In the genomic region with DNA sequence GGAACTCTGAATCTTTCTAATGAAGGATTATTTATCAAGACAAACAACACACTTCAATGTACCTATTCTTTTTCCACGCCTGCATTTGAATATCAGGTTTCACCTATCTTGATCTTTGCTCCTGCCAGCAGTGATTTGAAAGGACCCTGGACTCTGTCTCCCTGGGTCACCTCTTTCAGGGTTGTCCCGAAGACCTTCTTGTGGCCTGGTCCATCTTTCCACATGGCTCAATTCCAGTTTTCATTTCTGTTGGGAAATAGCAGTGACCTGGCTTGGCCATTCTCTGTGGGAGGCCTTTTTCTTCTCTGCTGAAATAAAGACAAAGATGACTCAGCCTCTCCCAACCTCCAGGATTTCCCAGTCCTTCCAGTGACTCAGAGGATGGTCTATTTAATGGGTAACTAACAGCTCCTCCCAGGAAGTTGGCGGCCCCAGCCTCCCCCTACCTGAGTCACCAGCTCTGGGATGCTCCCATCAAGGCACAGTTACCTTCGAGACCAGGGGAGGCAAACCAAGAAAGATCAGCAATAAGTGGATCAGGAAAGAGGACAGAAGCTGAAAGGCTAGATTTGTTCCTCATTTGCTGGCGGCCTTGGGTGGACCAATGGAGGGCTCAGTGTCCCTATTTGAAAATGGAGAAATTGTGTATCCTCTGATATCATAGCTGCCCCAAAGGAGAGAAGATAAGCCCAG, we compare ENCODE assay signal across 1 cellular context.
TF ChIP-seq lines count a peak whose summit lies in the region.

No MANE protein-coding gene starts in this region.

TF ChIP-seq in A549, 52 proteins besides CTCF, POLR2A, EP300 and RAD21 (continued from another document):
- TF ChIP-seq, protein P1, sequence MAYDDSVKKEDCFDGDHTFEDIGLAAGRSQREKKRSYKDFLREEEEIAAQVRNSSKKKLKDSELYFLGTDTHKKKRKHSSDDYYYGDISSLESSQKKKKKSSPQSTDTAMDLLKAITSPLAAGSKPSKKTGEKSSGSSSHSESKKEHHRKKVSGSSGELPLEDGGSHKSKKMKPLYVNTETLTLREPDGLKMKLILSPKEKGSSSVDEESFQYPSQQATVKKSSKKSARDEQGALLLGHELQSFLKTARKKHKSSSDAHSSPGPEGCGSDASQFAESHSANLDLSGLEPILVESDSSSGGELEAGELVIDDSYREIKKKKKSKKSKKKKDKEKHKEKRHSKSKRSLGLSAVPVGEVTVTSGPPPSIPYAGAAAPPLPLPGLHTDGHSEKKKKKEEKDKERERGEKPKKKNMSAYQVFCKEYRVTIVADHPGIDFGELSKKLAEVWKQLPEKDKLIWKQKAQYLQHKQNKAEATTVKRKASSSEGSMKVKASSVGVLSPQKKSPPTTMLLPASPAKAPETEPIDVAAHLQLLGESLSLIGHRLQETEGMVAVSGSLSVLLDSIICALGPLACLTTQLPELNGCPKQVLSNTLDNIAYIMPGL (CRISPR knock-in tag; IDR thresholded peaks at IDR 0.05; ENCODE audit: borderline replicate concordance), result no peak
- TF ChIP-seq CBX2 (IDR thresholded peaks at IDR 0.05; ENCODE audit: borderline replicate concordance, low read depth) (no peak), NR3C1 (IDR thresholded peaks at IDR 0.05) (no peak), EHMT2 (IDR thresholded peaks at IDR 0.05; ENCODE audit: low read depth) (no peak; the same call in 1 of the 2 replicates), FOSL2 (IDR thresholded peaks at IDR 0.05) (peak; percentile 100), FOSL2 (CRISPR knock-in tag; IDR thresholded peaks at IDR 0.05) (peak; percentile 100), CBX8 (IDR thresholded peaks at IDR 0.05) (no peak), HOXB13 (CRISPR knock-in tag; IDR thresholded peaks at IDR 0.05; ENCODE audit: low read depth) (peak; percentile 59; the same call in 1 of the 2 replicates), SMC3 (IDR thresholded peaks at IDR 0.05) (peak; percentile 66), SREBF2 (IDR thresholded peaks at IDR 0.05) (no peak), ZSCAN20 (CRISPR knock-in tag; IDR thresholded peaks at IDR 0.05) (no peak), JUN (IDR thresholded peaks at IDR 0.05) (peak; percentile 99), EHF (CRISPR knock-in tag; IDR thresholded peaks at IDR 0.05) (no peak; the same call in none of the 2 replicates), HDAC2 (IDR thresholded peaks at IDR 0.05) (no peak), TP53 (CRISPR knock-in tag; IDR thresholded peaks at IDR 0.05) (no peak), ESRRA (IDR thresholded peaks at IDR 0.05; ENCODE audit: borderline replicate concordance, low read length) (peak; percentile 91; the same call in 1 of the 2 replicates), JUNB (IDR thresholded peaks at IDR 0.05) (peak; percentile 100), FOXS1 (CRISPR knock-in tag; IDR thresholded peaks at IDR 0.05) (peak; percentile 80), KDM5A (IDR thresholded peaks at IDR 0.05) (no peak), POLR2AphosphoS2 (conservative IDR thresholded peaks at IDR 0.05; ENCODE audit: low read length) (no peak), ZFP36 (IDR thresholded peaks at IDR 0.05; ENCODE audit: borderline replicate concordance, partially characterized antibody) (peak; percentile 39), NFE2L2 (conservative IDR thresholded peaks at IDR 0.05; ENCODE audit: low read length) (peak; percentile 71), TFCP2L1 (CRISPR knock-in tag; IDR thresholded peaks at IDR 0.05) (no peak; the same call in 1 of the 2 replicates), PHF8 (IDR thresholded peaks at IDR 0.05; ENCODE audit: borderline replicate concordance, low read depth) (no peak), KDM1A (IDR thresholded peaks at IDR 0.05; ENCODE audit: low read depth) (0 out of 2 replicates have a peak, but pooled peaks have one; percentile 18), HOXB5 (CRISPR knock-in tag; IDR thresholded peaks at IDR 0.05) (no peak; the same call in none of the 2 replicates)
- TF ChIP-seq, protein P2, sequence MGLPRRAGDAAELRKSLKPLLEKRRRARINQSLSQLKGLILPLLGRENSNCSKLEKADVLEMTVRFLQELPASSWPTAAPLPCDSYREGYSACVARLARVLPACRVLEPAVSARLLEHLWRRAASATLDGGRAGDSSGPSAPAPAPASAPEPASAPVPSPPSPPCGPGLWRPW (IDR thresholded peaks at IDR 0.05), result peak; percentile 90
- TF ChIP-seq, protein P3, sequence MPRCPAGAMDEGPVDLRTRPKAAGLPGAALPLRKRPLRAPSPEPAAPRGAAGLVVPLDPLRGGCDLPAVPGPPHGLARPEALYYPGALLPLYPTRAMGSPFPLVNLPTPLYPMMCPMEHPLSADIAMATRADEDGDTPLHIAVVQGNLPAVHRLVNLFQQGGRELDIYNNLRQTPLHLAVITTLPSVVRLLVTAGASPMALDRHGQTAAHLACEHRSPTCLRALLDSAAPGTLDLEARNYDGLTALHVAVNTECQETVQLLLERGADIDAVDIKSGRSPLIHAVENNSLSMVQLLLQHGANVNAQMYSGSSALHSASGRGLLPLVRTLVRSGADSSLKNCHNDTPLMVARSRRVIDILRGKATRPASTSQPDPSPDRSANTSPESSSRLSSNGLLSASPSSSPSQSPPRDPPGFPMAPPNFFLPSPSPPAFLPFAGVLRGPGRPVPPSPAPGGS (IDR thresholded peaks at IDR 0.05), result peak; percentile 95; the same call in 2 of the 3 replicates
- TF ChIP-seq, protein P4, sequence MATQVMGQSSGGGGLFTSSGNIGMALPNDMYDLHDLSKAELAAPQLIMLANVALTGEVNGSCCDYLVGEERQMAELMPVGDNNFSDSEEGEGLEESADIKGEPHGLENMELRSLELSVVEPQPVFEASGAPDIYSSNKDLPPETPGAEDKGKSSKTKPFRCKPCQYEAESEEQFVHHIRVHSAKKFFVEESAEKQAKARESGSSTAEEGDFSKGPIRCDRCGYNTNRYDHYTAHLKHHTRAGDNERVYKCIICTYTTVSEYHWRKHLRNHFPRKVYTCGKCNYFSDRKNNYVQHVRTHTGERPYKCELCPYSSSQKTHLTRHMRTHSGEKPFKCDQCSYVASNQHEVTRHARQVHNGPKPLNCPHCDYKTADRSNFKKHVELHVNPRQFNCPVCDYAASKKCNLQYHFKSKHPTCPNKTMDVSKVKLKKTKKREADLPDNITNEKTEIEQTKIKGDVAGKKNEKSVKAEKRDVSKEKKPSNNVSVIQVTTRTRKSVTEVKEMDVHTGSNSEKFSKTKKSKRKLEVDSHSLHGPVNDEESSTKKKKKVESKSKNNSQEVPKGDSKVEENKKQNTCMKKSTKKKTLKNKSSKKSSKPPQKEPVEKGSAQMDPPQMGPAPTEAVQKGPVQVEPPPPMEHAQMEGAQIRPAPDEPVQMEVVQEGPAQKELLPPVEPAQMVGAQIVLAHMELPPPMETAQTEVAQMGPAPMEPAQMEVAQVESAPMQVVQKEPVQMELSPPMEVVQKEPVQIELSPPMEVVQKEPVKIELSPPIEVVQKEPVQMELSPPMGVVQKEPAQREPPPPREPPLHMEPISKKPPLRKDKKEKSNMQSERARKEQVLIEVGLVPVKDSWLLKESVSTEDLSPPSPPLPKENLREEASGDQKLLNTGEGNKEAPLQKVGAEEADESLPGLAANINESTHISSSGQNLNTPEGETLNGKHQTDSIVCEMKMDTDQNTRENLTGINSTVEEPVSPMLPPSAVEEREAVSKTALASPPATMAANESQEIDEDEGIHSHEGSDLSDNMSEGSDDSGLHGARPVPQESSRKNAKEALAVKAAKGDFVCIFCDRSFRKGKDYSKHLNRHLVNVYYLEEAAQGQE (IDR thresholded peaks at IDR 0.05), result 0 out of 2 replicates have a peak, but pooled peaks have one; percentile 11
- TF ChIP-seq, protein P5, sequence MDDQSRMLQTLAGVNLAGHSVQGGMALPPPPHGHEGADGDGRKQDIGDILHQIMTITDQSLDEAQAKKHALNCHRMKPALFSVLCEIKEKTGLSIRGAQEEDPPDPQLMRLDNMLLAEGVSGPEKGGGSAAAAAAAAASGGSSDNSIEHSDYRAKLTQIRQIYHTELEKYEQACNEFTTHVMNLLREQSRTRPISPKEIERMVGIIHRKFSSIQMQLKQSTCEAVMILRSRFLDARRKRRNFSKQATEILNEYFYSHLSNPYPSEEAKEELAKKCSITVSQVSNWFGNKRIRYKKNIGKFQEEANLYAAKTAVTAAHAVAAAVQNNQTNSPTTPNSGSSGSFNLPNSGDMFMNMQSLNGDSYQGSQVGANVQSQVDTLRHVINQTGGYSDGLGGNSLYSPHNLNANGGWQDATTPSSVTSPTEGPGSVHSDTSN (IDR thresholded peaks at IDR 0.05), result peak; percentile 84
- TF ChIP-seq, protein P6, sequence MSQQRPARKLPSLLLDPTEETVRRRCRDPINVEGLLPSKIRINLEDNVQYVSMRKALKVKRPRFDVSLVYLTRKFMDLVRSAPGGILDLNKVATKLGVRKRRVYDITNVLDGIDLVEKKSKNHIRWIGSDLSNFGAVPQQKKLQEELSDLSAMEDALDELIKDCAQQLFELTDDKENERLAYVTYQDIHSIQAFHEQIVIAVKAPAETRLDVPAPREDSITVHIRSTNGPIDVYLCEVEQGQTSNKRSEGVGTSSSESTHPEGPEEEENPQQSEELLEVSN (IDR thresholded peaks at IDR 0.05; ENCODE audit: borderline replicate concordance, low read depth), result no peak
- TF ChIP-seq, protein P7, sequence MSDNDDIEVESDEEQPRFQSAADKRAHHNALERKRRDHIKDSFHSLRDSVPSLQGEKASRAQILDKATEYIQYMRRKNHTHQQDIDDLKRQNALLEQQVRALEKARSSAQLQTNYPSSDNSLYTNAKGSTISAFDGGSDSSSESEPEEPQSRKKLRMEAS (IDR thresholded peaks at IDR 0.05), result peak; percentile 86
